11 cellular contexts compared by ENCODE assay signal in genomic region chr6:155647354-155647753, GRCh38.
"Had no signal": no experiment of that assay in that cellular context is flagged by ENCODE, and none has a peak within 500 bp of the region (broad histone marks: within the 10 kb centered on the region; RNA-seq: fewer than 3 reads in every experiment).

No MANE protein-coding gene starts in this region.

- DNase-seq: activated naive CD8-positive, alpha-beta T cell treated with anti-CD3 and anti-CD28 coated beads, Interleukin-2, amount 10 ng/mL, durations not matched to agents 7 days and 5 days; anterior cingulate cortex; foreskin melanocyte; head of caudate nucleus; left colon; lower lobe of right lung; T-helper 1 cell; T1000 had no signal

- H3K4me3 ChIP-seq: lower lobe of right lung had no signal

- FAIRE-seq: endometrium had no signal

- H3K27ac ChIP-seq: lower lobe of right lung had no signal

- ATAC-seq: activated CD4-positive, CD25-positive, alpha-beta regulatory T cell treated with anti-CD3 and anti-CD28 coated beads, Interleukin-2, amount 50 U/mL, for 24 hours; left colon; lower lobe of right lung; stimulated activated effector memory CD8-positive, alpha-beta T cell treated with anti-CD3 and anti-CD28 coated beads, Interleukin-12 subunit alpha, Interleukin-12 subunit beta, amount 100 ng/mL, for 72 hours had no signal

- H3K9me3 ChIP-seq: lower lobe of right lung had no signal

- H3K36me3 ChIP-seq: lower lobe of right lung had no signal
